1 cellular context compared by ENCODE assay signal in the genomic region with DNA sequence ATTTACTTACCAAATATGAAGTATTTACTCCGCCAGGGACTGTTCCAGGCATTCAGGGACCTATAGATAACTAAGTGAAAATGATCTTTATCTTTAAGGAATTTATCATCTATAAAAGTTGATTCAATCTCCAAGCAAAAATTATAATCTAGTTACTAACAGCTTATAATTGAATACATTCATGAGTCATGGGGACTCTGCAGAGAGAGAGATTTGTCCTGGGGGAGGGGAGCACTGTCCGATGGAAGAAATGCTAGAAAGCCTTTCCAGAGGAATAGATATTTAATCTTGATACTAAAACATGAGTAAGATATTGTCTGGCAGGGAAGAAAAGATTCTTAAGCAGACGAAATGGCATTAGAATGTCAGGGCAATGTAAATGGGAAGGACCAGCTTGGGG.
TF ChIP-seq lines count a peak whose summit lies in the region.

No MANE protein-coding gene starts in this region.

TF ChIP-seq in K562, 482 proteins besides CTCF, POLR2A, EP300 and RAD21 (continued from another document):
- TF ChIP-seq ZNF398 (CRISPR knock-in tag; IDR thresholded peaks at IDR 0.05) (no peak), SMARCA4 (IDR thresholded peaks at IDR 0.05) (no peak), MCM3 (IDR thresholded peaks at IDR 0.05) (no peak), DPF2 (IDR thresholded peaks at IDR 0.05) (peak; percentile 20; the same call in 1 of the 2 replicates), ZNF146 (CRISPR knock-in tag; IDR thresholded peaks at IDR 0.05; ENCODE audit: unreplicated experiment) (no peak), ZEB2 (IDR thresholded peaks at IDR 0.05) (no peak), SP1 (CRISPR knock-in tag; IDR thresholded peaks at IDR 0.05) (no peak), ZNF740 (CRISPR knock-in tag; IDR thresholded peaks at IDR 0.05) (no peak), ZNF740 (tag; IDR thresholded peaks at IDR 0.05) (no peak), ETS1 (conservative IDR thresholded peaks at IDR 0.05; ENCODE audit: control insufficient read depth, low read depth, low read length) (no peak)
- TF ChIP-seq, protein P1, sequence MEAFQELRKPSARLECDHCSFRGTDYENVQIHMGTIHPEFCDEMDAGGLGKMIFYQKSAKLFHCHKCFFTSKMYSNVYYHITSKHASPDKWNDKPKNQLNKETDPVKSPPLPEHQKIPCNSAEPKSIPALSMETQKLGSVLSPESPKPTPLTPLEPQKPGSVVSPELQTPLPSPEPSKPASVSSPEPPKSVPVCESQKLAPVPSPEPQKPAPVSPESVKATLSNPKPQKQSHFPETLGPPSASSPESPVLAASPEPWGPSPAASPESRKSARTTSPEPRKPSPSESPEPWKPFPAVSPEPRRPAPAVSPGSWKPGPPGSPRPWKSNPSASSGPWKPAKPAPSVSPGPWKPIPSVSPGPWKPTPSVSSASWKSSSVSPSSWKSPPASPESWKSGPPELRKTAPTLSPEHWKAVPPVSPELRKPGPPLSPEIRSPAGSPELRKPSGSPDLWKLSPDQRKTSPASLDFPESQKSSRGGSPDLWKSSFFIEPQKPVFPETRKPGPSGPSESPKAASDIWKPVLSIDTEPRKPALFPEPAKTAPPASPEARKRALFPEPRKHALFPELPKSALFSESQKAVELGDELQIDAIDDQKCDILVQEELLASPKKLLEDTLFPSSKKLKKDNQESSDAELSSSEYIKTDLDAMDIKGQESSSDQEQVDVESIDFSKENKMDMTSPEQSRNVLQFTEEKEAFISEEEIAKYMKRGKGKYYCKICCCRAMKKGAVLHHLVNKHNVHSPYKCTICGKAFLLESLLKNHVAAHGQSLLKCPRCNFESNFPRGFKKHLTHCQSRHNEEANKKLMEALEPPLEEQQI (IDR thresholded peaks at IDR 0.05): no peak
